ENCODE assay signal across 10 cellular contexts in the genomic region with DNA sequence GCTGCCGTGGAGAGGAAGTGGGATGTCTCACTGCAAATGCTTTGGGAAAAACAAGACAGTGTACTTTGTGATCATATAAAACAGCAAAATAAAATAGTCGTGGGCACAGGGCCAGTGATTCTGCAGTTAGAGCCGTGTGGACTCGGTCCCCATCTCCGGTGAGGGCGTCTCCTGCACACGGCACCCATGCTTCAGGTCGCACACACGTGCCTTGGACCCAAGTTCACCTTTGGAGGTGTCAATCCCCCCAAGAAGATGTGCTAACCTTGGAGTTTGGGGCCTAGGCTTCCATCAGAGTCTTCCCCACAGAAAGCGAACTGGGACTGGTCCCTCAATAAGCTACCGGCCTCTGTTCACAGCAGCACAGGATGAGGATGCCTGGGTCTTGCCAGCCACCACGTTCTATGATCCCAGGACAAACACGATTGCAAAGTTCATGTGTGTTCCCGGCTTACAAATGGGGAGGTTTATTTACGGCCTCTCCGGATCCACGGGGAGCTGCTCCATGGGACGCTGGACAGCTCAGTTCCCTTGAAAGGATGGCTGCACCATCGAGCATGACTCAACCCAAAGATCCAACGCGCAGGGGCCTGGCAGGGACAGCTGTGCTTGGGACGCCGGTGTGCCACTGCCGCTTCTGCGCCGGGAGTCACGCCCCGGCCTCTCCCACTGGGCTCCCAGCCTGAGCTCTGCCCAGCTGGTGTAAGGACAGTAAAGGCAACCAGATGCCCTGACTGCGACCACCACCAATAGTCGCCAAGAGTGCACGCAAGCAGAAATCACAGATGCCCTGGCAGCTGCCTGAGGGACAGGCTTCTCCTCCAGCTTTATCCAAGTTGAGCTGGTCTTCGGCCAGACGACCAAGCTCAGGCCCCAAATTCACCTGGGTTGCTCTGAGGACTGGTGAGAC. TPM values are rescaled to one million over a fixed set of nuclear protein-coding genes. Genes with fewer than 3 reads are reported as not detected.
DNase-seq lines count a peak whose midpoint lies in the region; ATAC-seq and TF ChIP-seq lines count a peak whose summit lies in the region.
"Had no signal": no experiment of that assay in that cellular context is flagged by ENCODE, and none has a peak within 500 bp of the region (broad histone marks: within the 10 kb centered on the region; RNA-seq: fewer than 3 reads in every experiment).

No MANE protein-coding gene starts in this region.

- DNase-seq in activated CD4-positive, alpha-beta memory T cell treated with anti-CD3 and anti-CD28 coated beads for 36 hours, result peak; percentile 7
- no peak for DNase-seq in activated CD4-positive, alpha-beta memory T cell treated with anti-CD3 and anti-CD28 coated beads, Interleukin-2, amount 10 ng/mL, durations not matched to agents 7 days and 5 days
- DNase-seq in dorsolateral prefrontal cortex (peak in 3 of 10 donors; percentile 9 to 41 (median 27)), mesothelial cell of epicardium (ENCODE audit: low spot score in 2 of 2, unreplicated experiment in 2 of 2) (peak; percentile 15 to 32), thoracic aorta (ENCODE audit: low spot score) (no peak), dermis blood vessel endothelial cell (no peak)
- DNase-seq: NCI-H526 treated with DMSO at 0.1 percent for 48 hours had no signal

- POLR2A ChIA-PET in activated CD4-positive, alpha-beta memory T cell treated with anti-CD3 and anti-CD28 coated beads for 36 hours (lab: Charles Lee), result no interaction called here
- POLR2A ChIA-PET in activated CD4-positive, alpha-beta memory T cell treated with anti-CD3 and anti-CD28 coated beads, Interleukin-2, amount 10 ng/mL, durations not matched to agents 7 days and 5 days (lab: Charles Lee), result interaction anchor here (0.8 kb wide), 1 partner anchor 9 kb away, joined by 3 read pairs; no protein-coding TSS in a partner anchor

- H3K27ac ChIP-seq in dorsolateral prefrontal cortex (peak overlapping the region in 40 of 59 donors; percentile 5 to 89 (median 51)), thoracic aorta (peak overlapping the region; percentile 15 to 26)

- intact Hi-C loops in activated CD4-positive, alpha-beta memory T cell treated with anti-CD3 and anti-CD28 coated beads for 36 hours (cut with micrococcal nuclease), result no loop called here
- intact Hi-C loops in dorsolateral prefrontal cortex (cut with DNase I), result no loop called here

- CTCF ChIA-PET in activated CD4-positive, alpha-beta memory T cell treated with anti-CD3 and anti-CD28 coated beads for 36 hours (lab: Charles Lee), result no interaction called here
- CTCF ChIA-PET in activated CD4-positive, alpha-beta memory T cell treated with anti-CD3 and anti-CD28 coated beads, Interleukin-2, amount 10 ng/mL, durations not matched to agents 7 days and 5 days (lab: Charles Lee), result no interaction called here

- TF ChIP-seq CTCF in dorsolateral prefrontal cortex (IDR thresholded peaks at IDR 0.05 in 54 of 56, conservative IDR thresholded peaks at IDR 0.05 in 2 of 56; ENCODE audit: low read depth in 1 of 56, partially characterized antibody in 56 of 56), result no peak
- no peak for TF ChIP-seq CTCF in mesothelial cell of epicardium (IDR thresholded peaks at IDR 0.05; ENCODE audit: unreplicated experiment)
- TF ChIP-seq CTCF in thoracic aorta (IDR thresholded peaks at IDR 0.05), result no peak

- H3K4me3 Mint-ChIP-seq in activated CD4-positive, alpha-beta memory T cell treated with anti-CD3 and anti-CD28 coated beads for 36 hours, result no peak overlapping the region
- no peak overlapping the region for H3K4me3 Mint-ChIP-seq in activated CD4-positive, alpha-beta memory T cell treated with anti-CD3 and anti-CD28 coated beads, Interleukin-2, amount 10 ng/mL, durations not matched to agents 7 days and 5 days
- H3K4me3 Mint-ChIP-seq in mesothelial cell of epicardium, result no peak overlapping the region

- H3K9me3 Mint-ChIP-seq in activated CD4-positive, alpha-beta memory T cell treated with anti-CD3 and anti-CD28 coated beads for 36 hours, result peaks cover 11% of the 10 kb centered on the region
- peaks cover 16% of the 10 kb centered on the region for H3K9me3 Mint-ChIP-seq in activated CD4-positive, alpha-beta memory T cell treated with anti-CD3 and anti-CD28 coated beads, Interleukin-2, amount 10 ng/mL, durations not matched to agents 7 days and 5 days
- H3K9me3 Mint-ChIP-seq in mesothelial cell of epicardium, result no peaks in the 10 kb centered on the region

- H3K27me3 Mint-ChIP-seq in activated CD4-positive, alpha-beta memory T cell treated with anti-CD3 and anti-CD28 coated beads for 36 hours, result no peaks in the 10 kb centered on the region
- H3K27me3 Mint-ChIP-seq in activated CD4-positive, alpha-beta memory T cell treated with anti-CD3 and anti-CD28 coated beads, Interleukin-2, amount 10 ng/mL, durations not matched to agents 7 days and 5 days, result peaks cover 10% of the 10 kb centered on the region
- H3K27me3 Mint-ChIP-seq in mesothelial cell of epicardium (ENCODE audit: low read depth), result no peaks in the 10 kb centered on the region

- no peak overlapping the region for H3K27ac Mint-ChIP-seq in activated CD4-positive, alpha-beta memory T cell treated with anti-CD3 and anti-CD28 coated beads for 36 hours
- no peak overlapping the region for H3K27ac Mint-ChIP-seq in activated CD4-positive, alpha-beta memory T cell treated with anti-CD3 and anti-CD28 coated beads, Interleukin-2, amount 10 ng/mL, durations not matched to agents 7 days and 5 days
- H3K27ac Mint-ChIP-seq in mesothelial cell of epicardium, result no peak overlapping the region

- no peaks in the 10 kb centered on the region for H3K36me3 Mint-ChIP-seq in activated CD4-positive, alpha-beta memory T cell treated with anti-CD3 and anti-CD28 coated beads for 36 hours
- no peaks in the 10 kb centered on the region for H3K36me3 Mint-ChIP-seq in activated CD4-positive, alpha-beta memory T cell treated with anti-CD3 and anti-CD28 coated beads, Interleukin-2, amount 10 ng/mL, durations not matched to agents 7 days and 5 days (ENCODE audit: low read depth)
- no peaks in the 10 kb centered on the region for H3K36me3 Mint-ChIP-seq in mesothelial cell of epicardium

- peak overlapping the region in 4 of 59 donors; percentile 5 to 35 (median 12) for H3K4me3 ChIP-seq in dorsolateral prefrontal cortex
- no peak overlapping the region for H3K4me3 ChIP-seq in thoracic aorta
- H3K4me3 ChIP-seq: lung had no signal

- no peaks in the 10 kb centered on the region for H3K9me3 ChIP-seq in thoracic aorta

- peaks cover 35 to 68% of the 10 kb centered on the region in 2 donors for H3K4me1 ChIP-seq in thoracic aorta (ENCODE audit: control insufficient read depth in 1 of 2, low read depth in 2 of 2)

- peaks cover 8% of the 10 kb centered on the region for H3K4me1 Mint-ChIP-seq in activated CD4-positive, alpha-beta memory T cell treated with anti-CD3 and anti-CD28 coated beads for 36 hours (ENCODE audit: low read depth)
- peaks cover 20% of the 10 kb centered on the region for H3K4me1 Mint-ChIP-seq in activated CD4-positive, alpha-beta memory T cell treated with anti-CD3 and anti-CD28 coated beads, Interleukin-2, amount 10 ng/mL, durations not matched to agents 7 days and 5 days
- H3K4me1 Mint-ChIP-seq in mesothelial cell of epicardium, result peaks cover 29% of the 10 kb centered on the region

- no peaks in the 10 kb centered on the region for H3K27me3 ChIP-seq in dorsolateral prefrontal cortex
- H3K27me3 ChIP-seq in thoracic aorta (replicated peaks; ENCODE audit: insufficient read depth), result no peaks in the 10 kb centered on the region

- peaks cover 3% of the 10 kb centered on the region for H3K36me3 ChIP-seq in thoracic aorta

- ATAC-seq in thoracic aorta (ENCODE audit: insufficient number of reproducible peaks, low FRiP score, low read depth) (no peak), HG02981 (IDR thresholded peaks at IDR 0.05; ENCODE audit: unreplicated experiment) (no peak), HG03280 (IDR thresholded peaks at IDR 0.05; ENCODE audit: unreplicated experiment) (no peak)

RNA-seq across cellular contexts. Expression of gene GAS6, which starts 8.6 kb away (rescaled TPM):
- 1 to 10 TPM; 1.5 TPM for total RNA-seq in activated CD4-positive, alpha-beta memory T cell treated with anti-CD3 and anti-CD28 coated beads for 36 hours
- 1 to 10 TPM; 1.3 to 1.8 TPM for total RNA-seq in activated CD4-positive, alpha-beta memory T cell treated with anti-CD3 and anti-CD28 coated beads, Interleukin-2, amount 10 ng/mL, durations not matched to agents 7 days and 5 days
- total RNA-seq in dorsolateral prefrontal cortex (10 to 100 TPM; 41.8 to 89.8 (median 62.7) TPM), mesothelial cell of epicardium (67.4 to 74.1 TPM (median 71.5 TPM) in 3 replicates), thoracic aorta (1,000 to 10,000 TPM in 1 of 2 donors, 100 to 1,000 TPM in 1; 854 to 1,319 TPM), dermis blood vessel endothelial cell (147 and 174 TPM in 2 replicates)

Comparison
In these comparisons a context has a peak if more than half of its experiments do, and no peak if none do; other contexts are left out.
1. DNase-seq: peak in activated CD4-positive, alpha-beta memory T cell treated with anti-CD3 and anti-CD28 coated beads for 36 hours (single experiment) and mesothelial cell of epicardium (2 of 2); none in activated CD4-positive, alpha-beta memory T cell treated with anti-CD3 and anti-CD28 coated beads, Interleukin-2, amount 10 ng/mL, durations not matched to agents 7 days and 5 days (single experiment), thoracic aorta (single experiment) and dermis blood vessel endothelial cell (single experiment).
2. RNA of gene GAS6, which starts 8.6 kb away (total RNA-seq): 854 to 1,319 TPM in thoracic aorta, 147 to 174 TPM in dermis blood vessel endothelial cell, 67.4 to 74.1 TPM in mesothelial cell of epicardium and 41.8 to 89.8 TPM in dorsolateral prefrontal cortex; 1.3 to 1.8 TPM in activated CD4-positive, alpha-beta memory T cell treated with anti-CD3 and anti-CD28 coated beads, Interleukin-2, amount 10 ng/mL, durations not matched to agents 7 days and 5 days and 1.5 TPM in activated CD4-positive, alpha-beta memory T cell treated with anti-CD3 and anti-CD28 coated beads for 36 hours; every median in the first group is over 10 times any median in the second.